Comparison of ENCODE assay signal across 26 cellular contexts in the genomic region with DNA sequence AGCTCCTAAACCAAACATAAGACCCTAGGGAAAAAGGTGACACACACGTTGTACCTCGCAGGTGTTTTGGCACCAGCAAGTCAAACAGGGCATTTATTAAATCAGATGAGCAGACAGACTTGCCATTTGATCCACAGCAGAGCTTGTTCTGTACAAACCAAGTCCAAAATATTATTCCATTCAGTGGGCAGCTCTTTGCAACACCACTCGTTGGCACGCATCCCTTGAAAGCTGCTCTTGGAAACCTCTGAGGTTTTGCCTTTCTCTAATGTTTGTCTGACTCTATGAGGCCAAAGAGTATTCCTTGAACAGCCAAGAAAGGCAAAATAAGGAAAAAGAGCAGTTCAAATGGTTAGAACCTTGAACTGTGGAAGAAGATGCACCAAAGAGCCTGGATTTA. TPM values are rescaled to one million over a fixed set of nuclear protein-coding genes. Genes with fewer than 3 reads are reported as not detected.
"Had no signal": no experiment of that assay in that cellular context is flagged by ENCODE, and none has a peak within 500 bp of the region (broad histone marks: within the 10 kb centered on the region; RNA-seq: fewer than 3 reads in every experiment).

No MANE protein-coding gene starts in this region.

- H3K9me3 Mint-ChIP-seq: activated naive CD4-positive, alpha-beta T cell treated with anti-CD3 and anti-CD28 coated beads, Interleukin-2, amount 50 U/mL, for 24 hours; effector memory CD8-positive, alpha-beta T cell; memory B cell; nephron; stimulated activated effector memory CD8-positive, alpha-beta T cell treated with anti-CD3 and anti-CD28 coated beads, Interleukin-12 subunit alpha, Interleukin-12 subunit beta, amount 100 ng/mL, for 72 hours; stimulated activated naive CD8-positive, alpha-beta T cell treated with anti-CD3 and anti-CD28 coated beads, Interleukin-15, amount 100 ng/mL, for 72 hours; T-cell; T-helper 2 cell treated with Interferon-gamma antibody and Interleukin-4, amounts not matched to agents 5 μg/mL and 100 μg/mL, for 36 hours had no signal

- H3K27me3 ChIP-seq: brain microvascular endothelial cell, colonic mucosa, esophagus muscularis mucosa, heart left ventricle, testis, upper lobe of left lung had no signal

- H3K4me3 Mint-ChIP-seq: activated CD8-positive, alpha-beta T cell treated with anti-CD3 and anti-CD28 coated beads, Interleukin-2, amount 10 ng/mL, durations not matched to agents 7 days and 5 days; activated naive CD4-positive, alpha-beta T cell treated with anti-CD3 and anti-CD28 coated beads, Interleukin-2, amount 50 U/mL, for 24 hours; effector memory CD8-positive, alpha-beta T cell; memory B cell; nephron; stimulated activated effector memory CD8-positive, alpha-beta T cell treated with anti-CD3 and anti-CD28 coated beads, Interleukin-12 subunit alpha, Interleukin-12 subunit beta, amount 100 ng/mL, for 72 hours; stimulated activated naive CD8-positive, alpha-beta T cell treated with anti-CD3 and anti-CD28 coated beads, Interleukin-15, amount 100 ng/mL, for 72 hours; T-cell; T-helper 2 cell treated with Interferon-gamma antibody and Interleukin-4, amounts not matched to agents 5 μg/mL and 100 μg/mL, for 36 hours had no signal

- H3K9me3 ChIP-seq: colonic mucosa, esophagus muscularis mucosa, heart left ventricle, testis, upper lobe of left lung had no signal

- H3K36me3 Mint-ChIP-seq: activated naive CD4-positive, alpha-beta T cell treated with anti-CD3 and anti-CD28 coated beads, Interleukin-2, amount 50 U/mL, for 24 hours; memory B cell; stimulated activated effector memory CD8-positive, alpha-beta T cell treated with anti-CD3 and anti-CD28 coated beads, Interleukin-12 subunit alpha, Interleukin-12 subunit beta, amount 100 ng/mL, for 72 hours; T-cell had no signal

- H3K4me1 ChIP-seq: colonic mucosa, testis had no signal

- ATAC-seq: activated CD8-positive, alpha-beta T cell treated with anti-CD3 and anti-CD28 coated beads, Interleukin-2, amount 10 ng/mL, durations not matched to agents 7 days and 5 days; effector memory CD8-positive, alpha-beta T cell; left colon; stimulated activated effector memory CD8-positive, alpha-beta T cell treated with anti-CD3 and anti-CD28 coated beads, Interleukin-12 subunit alpha, Interleukin-12 subunit beta, amount 100 ng/mL, for 72 hours; stimulated activated naive CD8-positive, alpha-beta T cell treated with anti-CD3 and anti-CD28 coated beads, Interleukin-15, amount 100 ng/mL, for 72 hours; T-cell had no signal

- DNase-seq: activated CD4-positive, alpha-beta T cell treated with anti-CD3 and anti-CD28 coated beads, Interleukin-2, amount 50 U/mL, for 1 hour; activated CD4-positive, CD25-positive, alpha-beta regulatory T cell treated with anti-CD3 and anti-CD28 coated beads, Interleukin-2, amount 50 U/mL, for 72 hours; activated CD8-positive, alpha-beta T cell treated with anti-CD3 and anti-CD28 coated beads, Interleukin-2, amount 10 ng/mL, durations not matched to agents 7 days and 5 days; activated gamma-delta T cell treated with Interleukin-2 at 50 U/mL for 16 hours; activated T-cell treated with anti-CD3 and anti-CD28 coated beads, Interleukin-2, amount 50 U/mL, for 1 hour; anterior cingulate cortex; brain microvascular endothelial cell; colonic mucosa; dorsolateral prefrontal cortex; effector memory CD8-positive, alpha-beta T cell; heart left ventricle; islet precursor cell; left colon; posterior cingulate gyrus; stimulated activated naive CD8-positive, alpha-beta T cell treated with anti-CD3 and anti-CD28 coated beads, Interleukin-15, amount 100 ng/mL, for 72 hours; T-cell; testis; upper lobe of left lung had no signal

- H3K4me3 ChIP-seq: colonic mucosa, esophagus muscularis mucosa, heart left ventricle, testis, upper lobe of left lung had no signal

- H3K27ac ChIP-seq: brain microvascular endothelial cell, colonic mucosa, esophagus muscularis mucosa, testis, VCaP had no signal

- H3K36me3 ChIP-seq: brain microvascular endothelial cell, colonic mucosa, esophagus muscularis mucosa, heart left ventricle, upper lobe of left lung had no signal

- H3K27ac Mint-ChIP-seq: activated CD8-positive, alpha-beta T cell treated with anti-CD3 and anti-CD28 coated beads, Interleukin-2, amount 10 ng/mL, durations not matched to agents 7 days and 5 days; activated naive CD4-positive, alpha-beta T cell treated with anti-CD3 and anti-CD28 coated beads, Interleukin-2, amount 50 U/mL, for 24 hours; effector memory CD8-positive, alpha-beta T cell; memory B cell; stimulated activated effector memory CD8-positive, alpha-beta T cell treated with anti-CD3 and anti-CD28 coated beads, Interleukin-12 subunit alpha, Interleukin-12 subunit beta, amount 100 ng/mL, for 72 hours; stimulated activated naive CD8-positive, alpha-beta T cell treated with anti-CD3 and anti-CD28 coated beads, Interleukin-15, amount 100 ng/mL, for 72 hours; T-cell; T-helper 2 cell treated with Interferon-gamma antibody and Interleukin-4, amounts not matched to agents 5 μg/mL and 100 μg/mL, for 36 hours had no signal

- H3K4me1 Mint-ChIP-seq: activated naive CD4-positive, alpha-beta T cell treated with anti-CD3 and anti-CD28 coated beads, Interleukin-2, amount 50 U/mL, for 24 hours; memory B cell; stimulated activated effector memory CD8-positive, alpha-beta T cell treated with anti-CD3 and anti-CD28 coated beads, Interleukin-12 subunit alpha, Interleukin-12 subunit beta, amount 100 ng/mL, for 72 hours; stimulated activated naive CD8-positive, alpha-beta T cell treated with anti-CD3 and anti-CD28 coated beads, Interleukin-15, amount 100 ng/mL, for 72 hours; T-cell had no signal

RNA-seq across cellular contexts. Expression of gene TMEM100, which starts 12.7 kb away (rescaled TPM):
- total RNA-seq: activated CD8-positive, alpha-beta T cell treated with anti-CD3 and anti-CD28 coated beads, Interleukin-2, amount 10 ng/mL, durations not matched to agents 7 days and 5 days; mononuclear cell had no signal
